In the genomic region with DNA sequence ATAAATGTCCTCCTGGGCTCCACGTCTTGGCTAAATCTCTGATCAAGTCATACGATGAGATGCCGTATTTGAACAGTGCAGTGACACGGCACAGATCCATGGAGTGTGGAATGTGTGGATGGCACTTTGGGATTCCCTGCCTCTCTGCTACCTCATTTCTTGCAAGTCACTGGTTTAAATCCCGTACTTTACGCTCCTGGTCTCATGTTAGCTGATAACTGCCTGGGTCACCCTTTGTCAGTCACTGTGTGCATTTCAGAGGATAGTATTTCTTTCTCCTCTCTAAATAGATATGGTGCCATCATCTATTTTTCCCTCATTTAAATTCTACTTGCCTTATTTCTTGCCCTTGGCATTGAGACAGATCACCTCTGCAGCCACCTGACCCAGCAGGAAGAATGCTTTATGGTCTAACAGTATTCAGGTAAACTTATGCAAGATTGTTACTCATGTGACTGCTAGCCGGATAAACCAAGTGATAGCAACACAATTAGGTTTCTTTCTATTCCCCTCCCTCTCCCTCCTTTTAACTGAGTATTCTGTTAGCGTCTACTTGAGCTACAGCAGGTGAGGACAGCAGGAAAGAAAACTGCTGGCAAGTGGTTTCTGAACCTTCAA, we compare ENCODE assay signal across 1 cellular context.
TF ChIP-seq lines count a peak whose summit lies in the region.

No MANE protein-coding gene starts in this region.

TF ChIP-seq in K562, 482 proteins besides CTCF, POLR2A, EP300 and RAD21:
- TF ChIP-seq ZFPM2 (CRISPR knock-in tag; IDR thresholded peaks at IDR 0.05) = no peak
- TF ChIP-seq C11orf30 (IDR thresholded peaks at IDR 0.05; ENCODE audit: low read depth) = peak; percentile 39; the same call in 1 of the 2 replicates
- TF ChIP-seq NFE2 (IDR thresholded peaks at IDR 0.05; ENCODE audit: low read depth) = peak; percentile 30; the same call in 1 of the 2 replicates
- TF ChIP-seq U2AF1 (optimal IDR thresholded peaks at IDR 0.05; ENCODE audit: low read depth, low read length) = no peak
- peak; percentile 65 for TF ChIP-seq MAFG (tag; conservative IDR thresholded peaks at IDR 0.05)
- no peak for TF ChIP-seq XRCC4 (IDR thresholded peaks at IDR 0.05; ENCODE audit: extremely low read depth, insufficient read depth, insufficient read length)
- TF ChIP-seq SAP30 (IDR thresholded peaks at IDR 0.05; ENCODE audit: borderline replicate concordance, insufficient read depth, low read depth, low read length, poor library complexity, severe bottlenecking) = no peak
- no peak for TF ChIP-seq POLR2AphosphoS5 (IDR thresholded peaks at IDR 0.05; ENCODE audit: control insufficient read depth, insufficient read depth, low read depth, low read length)
- TF ChIP-seq TOE1 (IDR thresholded peaks at IDR 0.05; ENCODE audit: borderline replicate concordance) = no peak
- TF ChIP-seq TOE1 (CRISPR knock-in tag; IDR thresholded peaks at IDR 0.05; ENCODE audit: borderline replicate concordance, low read depth) = no peak
